In genomic region chr2:34838408-34838807, GRCh38 we compare ENCODE assay signal across 31 cellular contexts.
DNase-seq lines count a peak whose midpoint lies in the region; ATAC-seq, FAIRE-seq and TF ChIP-seq lines count a peak whose summit lies in the region.
"Had no signal": no experiment of that assay in that cellular context is flagged by ENCODE, and none has a peak within 500 bp of the region (broad histone marks: within the 10 kb centered on the region; RNA-seq: fewer than 3 reads in every experiment).

No MANE protein-coding gene starts in this region.

- intact Hi-C loops in HepG2 (cut with micrococcal nuclease; ENCODE audit: unreplicated experiment) (no loop called here), right lobe of liver (cut with DNase I) (no loop called here)

- CTCF ChIA-PET in HepG2 (lab: Yijun Ruan, JAX; ENCODE audit: low intra/inter-chr PET ratio, low total read pairs) = no interaction called here
- CTCF ChIA-PET in HEK293 (lab: Yijun Ruan, JAX) = no interaction called here

- H3K9ac ChIP-seq in HepG2 (ENCODE audit: insufficient read depth, low read depth, low read length) = no peak overlapping the region
- H3K9ac ChIP-seq: BLaER1; BLaER1 treated with 17β-estradiol and CSF1 and Interleukin-3, amounts not matched to agents 10 nM and 100 nM had no signal

- H3K36me3 ChIP-seq in HepG2 (replicated peaks in 1 of 2; ENCODE audit: control insufficient read depth in 1 of 2, insufficient read depth in 2 of 2, low read length in 2 of 2) (no peaks in the 10 kb centered on the region), right lobe of liver (no peaks in the 10 kb centered on the region), HEK293 (ENCODE audit: control insufficient read depth in 2 of 2, insufficient read depth in 1 of 2, low read length in 2 of 2) (no peaks in the 10 kb centered on the region)
- H3K36me3 ChIP-seq: BE2C; BLaER1; BLaER1 treated with 17β-estradiol and CSF1 and Interleukin-3, amounts not matched to agents 10 nM and 100 nM had no signal

- 1% methylated on average over 3 of the region's 3 CpGs for WGBS in HepG2 (ENCODE audit: low lambda C conversion rate)
- 56% methylated on average over 3 of the region's 3 CpGs for WGBS in right lobe of liver (ENCODE audit: insufficient coverage, low coverage, low lambda C conversion rate, missing lambda C conversion rate)

- TF ChIP-seq POLR2A in HepG2 (IDR thresholded peaks at IDR 0.05; ENCODE audit: insufficient read depth in 1 of 2, low read depth in 2 of 2, low read length in 2 of 2) (no peak), right lobe of liver (IDR thresholded peaks at IDR 0.05) (no peak)

- no TSS peak for BruUV-seq in HepG2 (replicated peaks; lab: Mats Ljungman, UMichigan)

- no peak overlapping the region for H3K4me2 ChIP-seq in HepG2 (ENCODE audit: low read depth, low read length)
- H3K4me2 ChIP-seq: A549; BLaER1; BLaER1 treated with 17β-estradiol and CSF1 and Interleukin-3, amounts not matched to agents 10 nM and 100 nM had no signal

- TF ChIP-seq CTCF in HepG2 (CRISPR knock-in tag; IDR thresholded peaks at IDR 0.05) (no peak), right lobe of liver (IDR thresholded peaks at IDR 0.05) (no peak), HEK293 (tag by site-specific recombination; IDR thresholded peaks at IDR 0.05) (no peak), foreskin fibroblast (IDR thresholded peaks at IDR 0.05; ENCODE audit: low read depth, low read length) (no peak)

- no peaks in the 10 kb centered on the region for H3K79me2 ChIP-seq in HepG2 (ENCODE audit: insufficient read depth, low read length)

- H3K27me3 ChIP-seq in HepG2 (ENCODE audit: control insufficient read depth in 1 of 2, insufficient read depth in 2 of 2, low read length in 2 of 2) (no peaks in the 10 kb centered on the region), right lobe of liver (no peaks in the 10 kb centered on the region)
- H3K27me3 ChIP-seq: BE2C; BLaER1; BLaER1 treated with 17β-estradiol and CSF1 and Interleukin-3, amounts not matched to agents 10 nM and 100 nM had no signal

- TF ChIP-seq EP300 in HepG2 (IDR thresholded peaks at IDR 0.05; ENCODE audit: low read depth in 2 of 2, low read length in 2 of 2) (no peak), HepG2 (CRISPR knock-in tag; IDR thresholded peaks at IDR 0.05; ENCODE audit: borderline replicate concordance) (no peak)

- H3K4me3 ChIP-seq in HepG2 (replicated peaks in 1 of 3; ENCODE audit: insufficient read depth in 1 of 3, low read depth in 2 of 3, low read length in 3 of 3) = no peak overlapping the region
- no peak overlapping the region for H3K4me3 ChIP-seq in right lobe of liver
- H3K4me3 ChIP-seq in HEK293 (ENCODE audit: low read depth, low read length) = no peak overlapping the region
- H3K4me3 ChIP-seq in foreskin fibroblast (ENCODE audit: low read depth in 1 of 2, low read length in 2 of 2) = no peak overlapping the region
- H3K4me3 ChIP-seq: A549; BLaER1; BLaER1 treated with 17β-estradiol and CSF1 and Interleukin-3, amounts not matched to agents 10 nM and 100 nM had no signal

- no peak overlapping the region for H3K27ac ChIP-seq in HepG2 (ENCODE audit: extremely low read length, insufficient read depth, low read length)
- H3K27ac ChIP-seq in right lobe of liver = no peak overlapping the region
- no peak overlapping the region for H3K27ac ChIP-seq in HEK293 (ENCODE audit: extremely low read depth, low read depth, low read length)
- H3K27ac ChIP-seq: 22Rv1; A549; BLaER1; BLaER1 treated with 17β-estradiol and CSF1 and Interleukin-3, amounts not matched to agents 10 nM and 100 nM; C4-2B had no signal

- peaks cover 75% of the 10 kb centered on the region for H3K9me3 ChIP-seq in HepG2 (ENCODE audit: low read length)
- no peaks in the 10 kb centered on the region for H3K9me3 ChIP-seq in right lobe of liver
- H3K9me3 ChIP-seq in HEK293 (ENCODE audit: control insufficient read depth, insufficient read depth, low read depth, low read length) = no peaks in the 10 kb centered on the region
- H3K9me3 ChIP-seq: BE2C; BLaER1; BLaER1 treated with 17β-estradiol and CSF1 and Interleukin-3, amounts not matched to agents 10 nM and 100 nM; Caco-2 had no signal

- H3K4me1 ChIP-seq in HepG2 (ENCODE audit: insufficient read depth, low read length) = no peaks in the 10 kb centered on the region
- H3K4me1 ChIP-seq in right lobe of liver = no peaks in the 10 kb centered on the region
- H3K4me1 ChIP-seq in HEK293 (ENCODE audit: control insufficient read depth, insufficient read depth, low read length) = no peaks in the 10 kb centered on the region
- H3K4me1 ChIP-seq: A549; BE2C; BLaER1; BLaER1 treated with 17β-estradiol and CSF1 and Interleukin-3, amounts not matched to agents 10 nM and 100 nM; Caco-2 had no signal

- no peak for TF ChIP-seq RAD21 in HepG2 (CRISPR knock-in tag; IDR thresholded peaks at IDR 0.05)

- ATAC-seq in HepG2 (no peak), right lobe of liver (no peak)
- ATAC-seq: A549; CD8-positive, alpha-beta T cell had no signal

- DNase-seq in HepG2 (ENCODE audit: low spot score) (no peak), right lobe of liver (no peak), foreskin fibroblast (no peak)
- DNase-seq: 8988T; ACHN; AML-193; BE2C; C1 segment of cervical spinal cord; Caco-2; Calu3; CD4-positive, alpha-beta memory T cell; CD4-positive, alpha-beta T cell; CD4-positive, CD25-positive, alpha-beta regulatory T cell; CD8-positive, alpha-beta memory T cell; CD8-positive, alpha-beta T cell; COR-L47; DMS 273 treated with DMSO at 0.1 percent for 48 hours; DMS153; DMS53; DMS79; DMS79 treated with DMSO at 0.1 percent for 48 hours; DND-41; EL had no signal

- POLR2A ChIA-PET in HepG2 (lab: Yijun Ruan, JAX) = no interaction called here
- POLR2A ChIA-PET in HEK293 (lab: Yijun Ruan, JAX) = no interaction called here

- H4K20me1 ChIP-seq in HepG2 (ENCODE audit: insufficient read depth, low read length) = no peaks in the 10 kb centered on the region
- H4K20me1 ChIP-seq: BLaER1; BLaER1 treated with 17β-estradiol and CSF1 and Interleukin-3, amounts not matched to agents 10 nM and 100 nM had no signal

- H2AFZ ChIP-seq in HepG2 (ENCODE audit: low read length) = no peak overlapping the region

- no peak for FAIRE-seq in HepG2 (lab: Jason Lieb, UNC)
- FAIRE-seq: A204.1, A549, D721Med had no signal

- in situ Hi-C loops in HepG2 (cut with HindIII; ENCODE audit: extremely low pct_ligation_motif_present, low pct_unique_long_range_greater_than_20kb) = no loop called here

TF ChIP-seq in HepG2, 621 proteins besides CTCF, POLR2A, EP300 and RAD21 (continues in another document):
- TF ChIP-seq CREB1 (IDR thresholded peaks at IDR 0.05) (peak; percentile 92), CREB1 (CRISPR knock-in tag; IDR thresholded peaks at IDR 0.05) (no peak), ZNF280D (CRISPR knock-in tag; IDR thresholded peaks at IDR 0.05) (no peak)

TF ChIP-seq in HEK293, 187 proteins besides CTCF, POLR2A, EP300 and RAD21 (continues in another document):
- TF ChIP-seq ZNF513 (tag by site-specific recombination; IDR thresholded peaks at IDR 0.05) = peak; percentile 52
- TF ChIP-seq PRDM2 (tag by site-specific recombination; IDR thresholded peaks at IDR 0.05; ENCODE audit: borderline replicate concordance) = no peak
- no peak for TF ChIP-seq ZNF626 (tag by site-specific recombination; IDR thresholded peaks at IDR 0.05)
- no peak for TF ChIP-seq ZNF629 (tag by site-specific recombination; IDR thresholded peaks at IDR 0.05)

Comparison
In these comparisons a context has a peak if more than half of its experiments do, and no peak if none do; other contexts are left out.
1. Of the 63 proteins assayed by ChIP-seq in both HepG2 and HEK293: peak only in HepG2: none; only in HEK293: ZNF513; in both: none; in neither: 62.